In genomic region chr3:174247671-174248070, GRCh38 we compare ENCODE assay signal across 19 cellular contexts.
"Had no signal": no experiment of that assay in that cellular context is flagged by ENCODE, and none has a peak within 500 bp of the region (broad histone marks: within the 10 kb centered on the region; RNA-seq: fewer than 3 reads in every experiment).

No MANE protein-coding gene starts in this region.

- H3K4me3 Mint-ChIP-seq: activated CD4-positive, alpha-beta T cell treated with anti-CD3 and anti-CD28 coated beads, Interleukin-2, amount 10 ng/mL, durations not matched to agents 24 days and 14 days; activated naive CD4-positive, alpha-beta T cell treated with anti-CD3 and anti-CD28 coated beads for 36 hours; activated T-helper 17 cell treated with anti-CD3 and anti-CD28 coated beads, Interleukin-2, amount 50 U/mL, for 72 hours; naive B cell; stimulated activated naive B cell treated with anti-CD40 and anti-IgM and Interleukin-4, amounts not matched to agents 10 μg/mL and 1 μg/mL and 100 μg/mL, for 72 hours had no signal

- H3K27ac ChIP-seq: coronary artery, gastrocnemius medialis, heart right ventricle, neutrophil, tibial nerve, vagina had no signal

- H3K4me1 Mint-ChIP-seq: activated CD4-positive, alpha-beta T cell treated with anti-CD3 and anti-CD28 coated beads, Interleukin-2, amount 10 ng/mL, durations not matched to agents 24 days and 14 days; activated T-helper 17 cell treated with anti-CD3 and anti-CD28 coated beads, Interleukin-2, amount 50 U/mL, for 72 hours; naive B cell; stimulated activated naive B cell treated with anti-CD40 and anti-IgM and Interleukin-4, amounts not matched to agents 10 μg/mL and 1 μg/mL and 100 μg/mL, for 72 hours had no signal

- H3K27me3 Mint-ChIP-seq: activated CD4-positive, alpha-beta T cell treated with anti-CD3 and anti-CD28 coated beads, Interleukin-2, amount 10 ng/mL, durations not matched to agents 24 days and 14 days; activated T-helper 17 cell treated with anti-CD3 and anti-CD28 coated beads, Interleukin-2, amount 50 U/mL, for 72 hours; naive B cell; progenitor cell of endocrine pancreas; stimulated activated naive B cell treated with anti-CD40 and anti-IgM and Interleukin-4, amounts not matched to agents 10 μg/mL and 1 μg/mL and 100 μg/mL, for 72 hours had no signal

- FAIRE-seq: astrocyte had no signal

- H3K27me3 ChIP-seq: gastrocnemius medialis, heart right ventricle, neutrophil, tibial nerve, vagina had no signal

- H3K4me1 ChIP-seq: gastrocnemius medialis, vagina had no signal

- H3K9me3 Mint-ChIP-seq: activated CD4-positive, alpha-beta T cell treated with anti-CD3 and anti-CD28 coated beads, Interleukin-2, amount 10 ng/mL, durations not matched to agents 24 days and 14 days; activated naive CD4-positive, alpha-beta T cell treated with anti-CD3 and anti-CD28 coated beads for 36 hours; activated T-helper 17 cell treated with anti-CD3 and anti-CD28 coated beads, Interleukin-2, amount 50 U/mL, for 72 hours; stimulated activated naive B cell treated with anti-CD40 and anti-IgM and Interleukin-4, amounts not matched to agents 10 μg/mL and 1 μg/mL and 100 μg/mL, for 72 hours had no signal

- H3K9me3 ChIP-seq: gastrocnemius medialis, heart right ventricle, neutrophil, tibial nerve, vagina had no signal

- H3K36me3 Mint-ChIP-seq: naive B cell; stimulated activated naive B cell treated with anti-CD40 and anti-IgM and Interleukin-4, amounts not matched to agents 10 μg/mL and 1 μg/mL and 100 μg/mL, for 72 hours had no signal

- H3K4me3 ChIP-seq: coronary artery, gastrocnemius medialis, heart right ventricle, tibial nerve, vagina had no signal

- H3K36me3 ChIP-seq: gastrocnemius medialis, heart right ventricle, neutrophil, tibial nerve, vagina had no signal

- DNase-seq: activated CD4-positive, alpha-beta T cell treated with anti-CD3 and anti-CD28 coated beads, Interleukin-2, amount 10 ng/mL, durations not matched to agents 24 days and 14 days; activated CD8-positive, alpha-beta memory T cell treated with anti-CD3 and anti-CD28 coated beads for 24 hours; activated naive CD4-positive, alpha-beta T cell treated with anti-CD3 and anti-CD28 coated beads for 36 hours; caudate nucleus; effector CD4-positive, alpha-beta T cell; gastrocnemius medialis; heart right ventricle; midbrain; naive B cell; stimulated activated CD4-positive, alpha-beta T cell treated with anti-CD3 and anti-CD28 coated beads, Interleukin-2, amount 100 ng/mL, for 24 hours; stimulated activated naive B cell treated with anti-CD40 and anti-IgM and Interleukin-4, amounts not matched to agents 10 μg/mL and 1 μg/mL and 100 μg/mL, for 72 hours; T-helper 9 cell had no signal

- H3K27ac Mint-ChIP-seq: activated CD4-positive, alpha-beta T cell treated with anti-CD3 and anti-CD28 coated beads, Interleukin-2, amount 10 ng/mL, durations not matched to agents 24 days and 14 days; activated naive CD4-positive, alpha-beta T cell treated with anti-CD3 and anti-CD28 coated beads for 36 hours; activated T-helper 17 cell treated with anti-CD3 and anti-CD28 coated beads, Interleukin-2, amount 50 U/mL, for 72 hours; naive B cell; progenitor cell of endocrine pancreas; stimulated activated naive B cell treated with anti-CD40 and anti-IgM and Interleukin-4, amounts not matched to agents 10 μg/mL and 1 μg/mL and 100 μg/mL, for 72 hours had no signal
